In genomic region chr16:67372664-67373063, GRCh38 we compare ENCODE assay signal across 9 cellular contexts. TPM values are rescaled to one million over a fixed set of nuclear protein-coding genes. Genes with fewer than 3 reads are reported as not detected.
DNase-seq lines count a peak whose midpoint lies in the region; ATAC-seq and TF ChIP-seq lines count a peak whose summit lies in the region.
"Had no signal": no experiment of that assay in that cellular context is flagged by ENCODE, and none has a peak within 500 bp of the region (broad histone marks: within the 10 kb centered on the region; RNA-seq: fewer than 3 reads in every experiment).

No MANE protein-coding gene starts in this region.

- peaks cover 29% of the 10 kb centered on the region for H3K27me3 ChIP-seq in ACC112 (ENCODE audit: insufficient read depth, low read length)
- peaks cover 9% of the 10 kb centered on the region for H3K27me3 ChIP-seq in hepatocyte

- TF ChIP-seq CTCF in GM12864 (IDR thresholded peaks at IDR 0.05; ENCODE audit: low read depth, low read length, missing control alignments): peak; percentile 34
- TF ChIP-seq CTCF in hepatocyte (IDR thresholded peaks at IDR 0.05; ENCODE audit: poor library complexity): peak; percentile 43

- H3K4me1 ChIP-seq in ACC112 (ENCODE audit: control insufficient read depth, insufficient read depth, low read length, unreplicated experiment) (no peaks in the 10 kb centered on the region), hepatocyte (ENCODE audit: insufficient read depth) (no peaks in the 10 kb centered on the region)
- H3K4me1 ChIP-seq: SJSA1 had no signal

- no peaks in the 10 kb centered on the region for H4K20me1 ChIP-seq in hepatocyte (ENCODE audit: insufficient read depth, poor library complexity, severe bottlenecking)

- no peaks in the 10 kb centered on the region for H3K9me2 ChIP-seq in hepatocyte (replicated peaks; ENCODE audit: insufficient read depth)

- H3K36me3 ChIP-seq in ACC112 (ENCODE audit: insufficient read depth, low read length) (no peaks in the 10 kb centered on the region), hepatocyte (replicated peaks; ENCODE audit: insufficient read depth, low read depth) (no peaks in the 10 kb centered on the region)
- H3K36me3 ChIP-seq: SJSA1 had no signal

- H3K79me2 ChIP-seq in ACC112 (ENCODE audit: control insufficient read depth, insufficient read depth, low read length, unreplicated experiment) (no peaks in the 10 kb centered on the region), hepatocyte (no peaks in the 10 kb centered on the region)

- no peaks in the 10 kb centered on the region for H3K9me3 ChIP-seq in hepatocyte (ENCODE audit: low read depth)
- H3K9me3 ChIP-seq: SJSA1 had no signal

- H3K4me3 ChIP-seq in ACC112 (ENCODE audit: low read depth, low read length): no peak overlapping the region
- no peak overlapping the region for H3K4me3 ChIP-seq in GM12864 (ENCODE audit: low read depth, low read length)
- no peak overlapping the region for H3K4me3 ChIP-seq in hepatocyte
- H3K4me3 ChIP-seq: SJSA1 had no signal

- ATAC-seq in GM21367 (IDR thresholded peaks at IDR 0.05; ENCODE audit: unreplicated experiment): no peak
- no peak for ATAC-seq in HG03175 (IDR thresholded peaks at IDR 0.05; ENCODE audit: unreplicated experiment)

- no peak overlapping the region for H3K27ac ChIP-seq in ACC112 (ENCODE audit: low read depth, low read length)
- H3K27ac ChIP-seq in hepatocyte: no peak overlapping the region
- H3K27ac ChIP-seq: SJSA1 had no signal

- H3K4me2 ChIP-seq in hepatocyte: no peak overlapping the region

- DNase-seq in GM12864 (ENCODE audit: low read depth) (no peak), SKM-1 (lab: John Stamatoyannopoulos, UW; ENCODE audit: unreplicated experiment) (peak; percentile 3), hepatocyte (ENCODE audit: low spot score) (no peak), NCI-H226 (no peak)
- no peak for DNase-seq in activated CD8-positive, alpha-beta memory T cell treated with anti-CD3 and anti-CD28 coated beads for 24 hours

- peak overlapping the region; percentile 36 for H2AFZ ChIP-seq in ACC112 (ENCODE audit: low read length, unreplicated experiment)
- no peak overlapping the region for H2AFZ ChIP-seq in hepatocyte

RNA-seq across cellular contexts. Expression of gene TPPP3, which starts 20.6 kb away (rescaled TPM):
- 0.88 and 3.2 TPM in 2 replicates for total RNA-seq in hepatocyte
- 13.4 and 20.1 TPM in 2 replicates for polyA plus RNA-seq in hepatocyte
- total RNA-seq: SJSA1 had no signal

RNA-seq across cellular contexts. Expression of gene ZDHHC1, which starts 43.6 kb away (rescaled TPM):
- total RNA-seq in hepatocyte: 1.9 and 5.9 TPM in 2 replicates
- 10.0 and 10.6 TPM in 2 replicates for polyA plus RNA-seq in hepatocyte

RNA-seq across cellular contexts. Expression of gene LRRC36, which starts 46.0 kb away (rescaled TPM):
- total RNA-seq in hepatocyte: 0.23 and 0.32 TPM in 2 replicates
- 0.69 TPM in 1 of 2 replicates, not detected in the other for polyA plus RNA-seq in hepatocyte
- total RNA-seq: SJSA1 had no signal

RNA-seq across cellular contexts. Expression of gene KCTD19, which starts 46.1 kb away (rescaled TPM):
- total RNA-seq in hepatocyte: not detected in 2 replicates
- polyA plus RNA-seq in hepatocyte: not detected in 2 replicates

RNA-seq across cellular contexts. Expression of gene HSD11B2, which starts 58.3 kb away (rescaled TPM):
- 0.93 and 1.6 TPM in 2 replicates for total RNA-seq in hepatocyte
- 2.3 and 4.2 TPM in 2 replicates for polyA plus RNA-seq in hepatocyte
- total RNA-seq: SJSA1 had no signal
